Comparison of ENCODE assay signal across 26 cellular contexts in the genomic region with DNA sequence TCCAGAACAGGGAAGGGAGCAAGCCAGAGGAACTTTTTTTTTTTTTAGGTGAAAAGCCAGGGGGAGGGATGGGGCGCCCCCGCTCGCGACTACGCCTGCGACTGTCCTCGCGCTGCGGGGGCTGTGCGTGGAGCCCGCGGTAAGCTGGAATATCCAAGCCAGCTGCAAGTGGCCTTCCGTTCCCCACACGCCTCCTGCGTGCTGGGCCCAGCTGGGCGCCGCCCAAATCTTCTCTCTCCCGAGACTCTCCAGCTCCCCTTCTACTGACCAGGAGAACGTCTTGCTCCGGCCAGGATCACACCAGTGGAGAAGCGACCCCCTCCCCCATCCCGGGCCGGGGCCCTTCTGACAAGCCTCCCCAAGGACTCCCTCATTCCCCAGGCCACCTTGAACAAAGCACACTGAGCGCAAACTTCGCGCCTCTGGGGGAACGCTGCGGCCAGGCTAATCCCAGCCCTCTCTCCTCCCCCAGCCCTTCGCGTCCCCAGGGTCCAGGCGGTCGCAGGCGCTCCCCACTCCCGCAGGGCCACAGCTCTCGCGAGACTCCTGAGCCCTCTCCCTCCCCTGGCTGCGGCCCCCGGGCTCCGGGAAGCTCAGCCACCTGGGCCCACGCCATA. TPM values are rescaled to one million over a fixed set of nuclear protein-coding genes. Genes with fewer than 3 reads are reported as not detected.
A peak's percentile ranks its signal among the peaks of the same experiment; 100 is the strongest.
DNase-seq lines count a peak whose midpoint lies in the region; ATAC-seq and TF ChIP-seq lines count a peak whose summit lies in the region.
"Had no signal": no experiment of that assay in that cellular context is flagged by ENCODE, and none has a peak within 500 bp of the region (broad histone marks: within the 10 kb centered on the region; RNA-seq: fewer than 3 reads in every experiment).

No MANE protein-coding gene starts in this region.

- no peak overlapping the region for H3K27ac ChIP-seq in WERI-Rb-1
- no peak overlapping the region for H3K27ac ChIP-seq in osteoblast (ENCODE audit: low read depth, low read length)
- H3K27ac ChIP-seq: coronary artery, left lung, pancreas, tibial nerve had no signal

- H3K4me3 ChIP-seq in H7 (ENCODE audit: insufficient read depth, low read depth, low read length) = peak overlapping the region; percentile 36
- peak overlapping the region; percentile 11 for H3K4me3 ChIP-seq in WERI-Rb-1 (ENCODE audit: low read depth, low read length)
- peak overlapping the region; percentile 35 for H3K4me3 ChIP-seq in iPS-11a (ENCODE audit: low read depth, low read length)
- H3K4me3 ChIP-seq in osteoblast (ENCODE audit: insufficient read depth, low read length) = no peak overlapping the region
- H3K4me3 ChIP-seq: coronary artery, left lung, pancreas, tibial nerve had no signal

- no peaks in the 10 kb centered on the region for H3K4me1 ChIP-seq in osteoblast (ENCODE audit: insufficient read depth, low read length)

- no peaks in the 10 kb centered on the region for H4K20me1 ChIP-seq in osteoblast (ENCODE audit: insufficient read depth, low read length)

- H3K36me3 ChIP-seq in H7 (replicated peaks; ENCODE audit: control insufficient read depth, insufficient read depth, low read length) (no peaks in the 10 kb centered on the region), WERI-Rb-1 (no peaks in the 10 kb centered on the region), osteoblast (ENCODE audit: insufficient read depth, low read length) (no peaks in the 10 kb centered on the region)
- H3K36me3 ChIP-seq: left lung, pancreas, tibial nerve had no signal

- no peak overlapping the region for H2AFZ ChIP-seq in osteoblast (ENCODE audit: low read length)

- DNase-seq in H7 = peak; percentile 92
- no peak for DNase-seq in WERI-Rb-1
- peak; percentile 83 for DNase-seq in osteoblast (ENCODE audit: insufficient read length, low spot score, missing footprints)
- no peak for DNase-seq in NAMALWA (ENCODE audit: low spot score)
- DNase-seq in H4 (ENCODE audit: low spot score) = no peak
- DNase-seq: activated naive CD4-positive, alpha-beta T cell; activated T-cell treated with anti-CD3 and anti-CD28 coated beads, Interleukin-2, amount 50 U/mL, for 4 hours; CD4-positive, CD25-positive, alpha-beta regulatory T cell; DMS153; glutamatergic neuron; immature natural killer cell; left lung; naive B cell; NCI-H1694; NCI-H2171; NCI-H526 had no signal

- no peak for TF ChIP-seq CTCF in WERI-Rb-1 (IDR thresholded peaks at IDR 0.05; ENCODE audit: low read depth, low read length)
- no peak for TF ChIP-seq CTCF in osteoblast (IDR thresholded peaks at IDR 0.05; ENCODE audit: extremely low read depth, low read depth, low read length)

- H3K9me3 ChIP-seq in WERI-Rb-1 (ENCODE audit: severe bottlenecking) (peaks cover 7% of the 10 kb centered on the region), osteoblast (ENCODE audit: low read depth, low read length) (no peaks in the 10 kb centered on the region)
- H3K9me3 ChIP-seq: left lung, pancreas had no signal

- ATAC-seq in GM18867 (IDR thresholded peaks at IDR 0.05; ENCODE audit: unreplicated experiment) (no peak), GM21447 (IDR thresholded peaks at IDR 0.05; ENCODE audit: unreplicated experiment) (no peak)
- ATAC-seq: activated T-cell treated with anti-CD3 and anti-CD28 coated beads, Interleukin-2, amount 50 U/mL, for 4 hours; left lung; pancreas; sciatic nerve had no signal

- H3K27me3 ChIP-seq in H7 (ENCODE audit: control insufficient read depth, insufficient read depth, low read length) (peaks cover 92% of the 10 kb centered on the region), WERI-Rb-1 (ENCODE audit: insufficient read depth, low read depth, severe bottlenecking) (peaks cover 94% of the 10 kb centered on the region), osteoblast (ENCODE audit: insufficient read depth, low read length) (peaks cover 18% of the 10 kb centered on the region)

- H3K79me2 ChIP-seq in osteoblast (ENCODE audit: insufficient read depth, low read length) = peaks cover 2% of the 10 kb centered on the region

- H3K4me2 ChIP-seq in osteoblast (ENCODE audit: insufficient read depth, low read length) = no peak overlapping the region

RNA-seq across cellular contexts. Expression of a gene that starts 6.6 kb away (rescaled TPM):
- 79.7 and 80.4 TPM in 2 replicates for total RNA-seq in H7 (2014; rRNA removed; shearing (Covaris generic))
- total RNA-seq in osteoblast = 8.5 and 15.6 TPM in 2 replicates
- total RNA-seq in H4 (2014; rRNA removed; shearing (Covaris generic)) = not detected in 2 replicates
- total RNA-seq: activated T-cell treated with anti-CD3 and anti-CD28 coated beads, Interleukin-2, amount 50 U/mL, for 4 hours; CD4-positive, CD25-positive, alpha-beta regulatory T cell; G401; HT-29; left lung; mesenteric fat pad; sciatic nerve; tibial nerve had no signal

Comparison
In these comparisons a context has a peak if more than half of its experiments do, and no peak if none do; other contexts are left out.
1. DNase-seq: peak in H7 (single experiment) and osteoblast (single experiment); none in WERI-Rb-1 (single experiment), NAMALWA (single experiment) and H4 (single experiment).